In genomic region chr12:60465060-60465459, GRCh38 we compare ENCODE assay signal across 27 cellular contexts.
"Had no signal": no experiment of that assay in that cellular context is flagged by ENCODE, and none has a peak within 500 bp of the region (broad histone marks: within the 10 kb centered on the region; RNA-seq: fewer than 3 reads in every experiment).

No MANE protein-coding gene starts in this region.

- H3K4me1 Mint-ChIP-seq: endodermal cell had no signal

- H3K27ac Mint-ChIP-seq: dendritic cell treated with granulocyte-macrophage colony-stimulating factor and Interleukin-4, amounts not matched to agents 40 ng/mL and 50 ng/mL, for 4 days; effector memory CD8-positive, alpha-beta T cell; endodermal cell had no signal

- H3K4me1 ChIP-seq: colonic mucosa, esophagus muscularis mucosa, esophagus squamous epithelium, foreskin keratinocyte, gastrocnemius medialis, gastroesophageal sphincter, heart left ventricle, heart right ventricle had no signal

- FAIRE-seq: colon, endothelial cell of umbilical vein had no signal

- H3K27me3 ChIP-seq: colonic mucosa, dorsolateral prefrontal cortex, esophagus muscularis mucosa, esophagus squamous epithelium, foreskin keratinocyte, gastrocnemius medialis, gastroesophageal sphincter, heart right ventricle had no signal

- H3K9me3 ChIP-seq: colonic mucosa, esophagus muscularis mucosa, esophagus squamous epithelium, gastrocnemius medialis, gastroesophageal sphincter, heart left ventricle had no signal

- H3K27me3 Mint-ChIP-seq: dendritic cell treated with granulocyte-macrophage colony-stimulating factor and Interleukin-4, amounts not matched to agents 40 ng/mL and 50 ng/mL, for 4 days; effector memory CD8-positive, alpha-beta T cell had no signal

- DNase-seq: colonic mucosa; cortex of kidney; dermis blood vessel endothelial cell; dorsolateral prefrontal cortex; effector CD4-positive, alpha-beta T cell; effector CD8-positive, alpha-beta T cell; effector memory CD4-positive, alpha-beta T cell; effector memory CD8-positive, alpha-beta T cell; endodermal cell; erythroblast; esophagus squamous epithelium; foreskin fibroblast; foreskin keratinocyte; foreskin melanocyte; gastrocnemius medialis; glutamatergic neuron; head of caudate nucleus; heart left ventricle; heart right ventricle had no signal

- H3K9me3 Mint-ChIP-seq: endodermal cell had no signal

- H3K36me3 ChIP-seq: colonic mucosa, esophagus muscularis mucosa, esophagus squamous epithelium, gastrocnemius medialis, gastroesophageal sphincter, heart left ventricle, heart right ventricle had no signal

- H3K4me3 ChIP-seq: colonic mucosa, coronary artery, dorsolateral prefrontal cortex, esophagus muscularis mucosa, esophagus squamous epithelium, gastrocnemius medialis, gastroesophageal sphincter, heart left ventricle, heart right ventricle had no signal

- ATAC-seq: effector memory CD8-positive, alpha-beta T cell; esophagus mucosa; foreskin keratinocyte; gastrocnemius medialis; gastroesophageal sphincter; heart left ventricle; heart right ventricle had no signal

- H3K4me3 Mint-ChIP-seq: dendritic cell treated with granulocyte-macrophage colony-stimulating factor and Interleukin-4, amounts not matched to agents 40 ng/mL and 50 ng/mL, for 4 days; effector memory CD8-positive, alpha-beta T cell; endodermal cell had no signal

- H3K27ac ChIP-seq: colonic mucosa, coronary artery, dorsolateral prefrontal cortex, epithelial cell of prostate, esophagus muscularis mucosa, esophagus squamous epithelium, foreskin keratinocyte, gastrocnemius medialis, gastroesophageal sphincter, heart left ventricle, heart right ventricle had no signal
